14 cellular contexts compared by ENCODE assay signal in genomic region chr18:12336251-12336650, GRCh38. TPM values are rescaled to one million over a fixed set of nuclear protein-coding genes. Genes with fewer than 3 reads are reported as not detected.
DNase-seq lines count a peak whose midpoint lies in the region; ATAC-seq, FAIRE-seq and TF ChIP-seq lines count a peak whose summit lies in the region.
"Had no signal": no experiment of that assay in that cellular context is flagged by ENCODE, and none has a peak within 500 bp of the region (broad histone marks: within the 10 kb centered on the region; RNA-seq: fewer than 3 reads in every experiment).

No MANE protein-coding gene starts in this region.

- intact Hi-C loops in Right ventricle myocardium inferior (cut with DNase I) (loop anchor here (5.0 kb wide), 2 partner anchors 41 to 54 kb away; partner anchors contain the start of gene AFG3L2), cardiac septum (cut with DNase I) (loop anchor here (5.0 kb wide), 1 partner anchor 41 kb away; the partner anchor contains the start of gene AFG3L2)

- no peak for TF ChIP-seq CTCF in type B pancreatic cell (conservative IDR thresholded peaks at IDR 0.05)

- no peaks in the 10 kb centered on the region for H3K9me3 Mint-ChIP-seq in central memory CD8-positive, alpha-beta T cell
- H3K9me3 Mint-ChIP-seq in type B pancreatic cell = no peaks in the 10 kb centered on the region
- H3K9me3 Mint-ChIP-seq: activated CD4-positive, alpha-beta memory T cell treated with anti-CD3 and anti-CD28 coated beads, Interleukin-2, amount 10 ng/mL, durations not matched to agents 7 days and 5 days had no signal

- ATAC-seq in Right ventricle myocardium inferior = peak; percentile 61
- no peak for ATAC-seq in central memory CD8-positive, alpha-beta T cell (replicated peaks; ENCODE audit: extremely low read depth, poor library complexity, severe bottlenecking)
- no peak for ATAC-seq in HG03095 (IDR thresholded peaks at IDR 0.05; ENCODE audit: unreplicated experiment)

- DNase-seq in Right ventricle myocardium inferior (ENCODE audit: missing footprints) (no peak), cardiac septum (ENCODE audit: low spot score) (no peak), iPS-NIHi7 (ENCODE audit: extremely low spot score) (peak; percentile 44), type B pancreatic cell (ENCODE audit: extremely low spot score, unreplicated experiment) (peak; percentile 13), GM19239 (ENCODE audit: insufficient read length, low spot score) (no peak), NCI-H187 treated with DMSO at 0.1 percent for 48 hours (lab: John Stamatoyannopoulos, UW) (no peak)
- no peak for DNase-seq in central memory CD8-positive, alpha-beta T cell (ENCODE audit: low spot score in 2 of 2)
- DNase-seq: activated CD4-positive, alpha-beta memory T cell treated with anti-CD3 and anti-CD28 coated beads, Interleukin-2, amount 10 ng/mL, durations not matched to agents 7 days and 5 days; activated gamma-delta T cell treated with Interleukin-2 at 50 U/mL for 16 hours; NCI-H2171; Peyer's patch; stimulated activated CD4-positive, alpha-beta T cell treated with anti-CD3 and anti-CD28 coated beads, Interleukin-2, amount 100 ng/mL, for 24 hours; T-helper 2 cell had no signal

- peaks cover 27% of the 10 kb centered on the region for H3K36me3 Mint-ChIP-seq in central memory CD8-positive, alpha-beta T cell (ENCODE audit: insufficient read depth)
- H3K36me3 Mint-ChIP-seq in type B pancreatic cell = peaks cover 37% of the 10 kb centered on the region

- no peak for FAIRE-seq in GM19239 (lab: Jason Lieb, UNC)

- peaks cover 8% of the 10 kb centered on the region for H3K4me1 Mint-ChIP-seq in central memory CD8-positive, alpha-beta T cell
- H3K4me1 Mint-ChIP-seq in type B pancreatic cell (ENCODE audit: unreplicated experiment) = peaks cover 25% of the 10 kb centered on the region
- H3K4me1 Mint-ChIP-seq: activated CD4-positive, alpha-beta memory T cell treated with anti-CD3 and anti-CD28 coated beads, Interleukin-2, amount 10 ng/mL, durations not matched to agents 7 days and 5 days had no signal

- H3K27me3 Mint-ChIP-seq in central memory CD8-positive, alpha-beta T cell = no peaks in the 10 kb centered on the region
- no peaks in the 10 kb centered on the region for H3K27me3 Mint-ChIP-seq in type B pancreatic cell
- H3K27me3 Mint-ChIP-seq: activated CD4-positive, alpha-beta memory T cell treated with anti-CD3 and anti-CD28 coated beads, Interleukin-2, amount 10 ng/mL, durations not matched to agents 7 days and 5 days had no signal

- peak overlapping the region; percentile 7 for H3K27ac Mint-ChIP-seq in central memory CD8-positive, alpha-beta T cell (ENCODE audit: low read depth)
- H3K27ac Mint-ChIP-seq in type B pancreatic cell = peak overlapping the region; percentile 30
- H3K27ac Mint-ChIP-seq: activated CD4-positive, alpha-beta memory T cell treated with anti-CD3 and anti-CD28 coated beads, Interleukin-2, amount 10 ng/mL, durations not matched to agents 7 days and 5 days had no signal

- no peak overlapping the region for H3K4me3 Mint-ChIP-seq in central memory CD8-positive, alpha-beta T cell
- peak overlapping the region; percentile 1 for H3K4me3 Mint-ChIP-seq in type B pancreatic cell
- H3K4me3 Mint-ChIP-seq: activated CD4-positive, alpha-beta memory T cell treated with anti-CD3 and anti-CD28 coated beads, Interleukin-2, amount 10 ng/mL, durations not matched to agents 7 days and 5 days had no signal

RNA-seq across cellular contexts. Expression of gene TUBB6, which starts 28.2 kb away (rescaled TPM):
- total RNA-seq in Right ventricle myocardium inferior = 132 TPM
- 155 TPM for total RNA-seq in cardiac septum
- total RNA-seq in type B pancreatic cell (ENCODE audit: low replicate concordance) = 56.5 and 83.8 TPM in 2 replicates

RNA-seq across cellular contexts. Expression of gene AFG3L2, which starts 40.8 kb away (rescaled TPM):
- total RNA-seq in Right ventricle myocardium inferior (140 TPM), cardiac septum (110 TPM), type B pancreatic cell (ENCODE audit: low replicate concordance) (56.0 and 62.6 TPM in 2 replicates)

Comparison
In these comparisons a context has a peak if more than half of its experiments do, and no peak if none do; other contexts are left out.
1. DNase-seq: peak in iPS-NIHi7 (single experiment) and type B pancreatic cell (single experiment); none in Right ventricle myocardium inferior (single experiment), cardiac septum (single experiment), central memory CD8-positive, alpha-beta T cell (0 of 2), GM19239 (single experiment) and NCI-H187 treated with DMSO at 0.1 percent for 48 hours (single experiment).